In genomic region chr3:53219897-53220483, GRCh38 we compare ENCODE assay signal across 8 cellular contexts. TPM values are rescaled to one million over a fixed set of nuclear protein-coding genes. Genes with fewer than 3 reads are reported as not detected.
DNase-seq lines count a peak whose midpoint lies in the region; ATAC-seq and TF ChIP-seq lines count a peak whose summit lies in the region.

No MANE protein-coding gene starts in this region.

- no peaks in the 10 kb centered on the region for H3K79me2 ChIP-seq in OCI-LY7 (ENCODE audit: insufficient read depth, low read depth, low read length)

- intact Hi-C loops in OCI-LY7 (cut with micrococcal nuclease; ENCODE audit: unreplicated experiment), result loop anchor here (2.0 kb wide), 1 partner anchor 105 kb away; no protein-coding TSS in a partner anchor

- POLR2A ChIA-PET in OCI-LY7 (lab: Charles Lee), result interaction anchor here (0.9 to 1.2 kb wide), 2 partner anchors 27 to 90 kb away, joined by 3 read pairs; no protein-coding TSS in a partner anchor
- POLR2A ChIA-PET in naive thymus-derived CD8-positive, alpha-beta T cell (lab: Charles Lee), result no interaction called here

- peak; percentile 90 for DNase-seq in Ammon's horn (ENCODE audit: low spot score)
- DNase-seq in HS-27A (ENCODE audit: low read depth), result peak; percentile 46
- peak; percentile 78 for DNase-seq in OCI-LY7 (ENCODE audit: low spot score)
- peak; percentile 68 for DNase-seq in activated T-cell treated with anti-CD3 and anti-CD28 coated beads for 24 hours (ENCODE audit: low read depth)
- peak; percentile 82 to 90 for DNase-seq in erythroblast (lab: John Stamatoyannopoulos, UW)
- peak; percentile 47 to 84 (median 64) for DNase-seq in naive thymus-derived CD8-positive, alpha-beta T cell
- DNase-seq in stimulated activated naive B cell treated with anti-CD40 and anti-IgM and Interleukin-4, amounts not matched to agents 10 μg/mL and 1 μg/mL and 100 μg/mL, for 72 hours, result peak; percentile 59

- no TSS peak for BruUV-seq in OCI-LY7 (replicated peaks; lab: Mats Ljungman, UMichigan)

- no peaks in the 10 kb centered on the region for H3K9me3 ChIP-seq in OCI-LY7 (ENCODE audit: low read length)

- ATAC-seq in GM19324 (IDR thresholded peaks at IDR 0.05; ENCODE audit: low FRiP score, unreplicated experiment), result peak; percentile 45
- peak; percentile 88 to 93 for ATAC-seq in naive thymus-derived CD8-positive, alpha-beta T cell
- peak; percentile 82 to 88 for ATAC-seq in stimulated activated naive B cell treated with anti-CD40 and anti-IgM and Interleukin-4, amounts not matched to agents 10 μg/mL and 1 μg/mL and 100 μg/mL, for 72 hours (replicated peaks)

- peaks cover 71% of the 10 kb centered on the region for H3K36me3 ChIP-seq in OCI-LY7 (ENCODE audit: insufficient read depth, low read length)

- no peaks in the 10 kb centered on the region for H3K9me2 ChIP-seq in OCI-LY7 (ENCODE audit: insufficient read depth, low read length)

- no peak overlapping the region for H3K4me2 ChIP-seq in OCI-LY7 (ENCODE audit: low read length)

- H4K20me1 ChIP-seq in OCI-LY7 (ENCODE audit: insufficient read depth, low read length), result no peaks in the 10 kb centered on the region

- no peak for TF ChIP-seq POLR2A in erythroblast (IDR thresholded peaks at IDR 0.05; ENCODE audit: low read length)

- H3K9me3 Mint-ChIP-seq in naive thymus-derived CD8-positive, alpha-beta T cell, result no peaks in the 10 kb centered on the region
- no peaks in the 10 kb centered on the region for H3K9me3 Mint-ChIP-seq in stimulated activated naive B cell treated with anti-CD40 and anti-IgM and Interleukin-4, amounts not matched to agents 10 μg/mL and 1 μg/mL and 100 μg/mL, for 72 hours

- H3K27ac ChIP-seq in OCI-LY7 (ENCODE audit: low read depth, low read length, poor library complexity, severe bottlenecking), result no peak overlapping the region

- H2AFZ ChIP-seq in OCI-LY7 (ENCODE audit: low read length), result no peak overlapping the region

- no peak overlapping the region for H3K4me3 Mint-ChIP-seq in naive thymus-derived CD8-positive, alpha-beta T cell
- H3K4me3 Mint-ChIP-seq in stimulated activated naive B cell treated with anti-CD40 and anti-IgM and Interleukin-4, amounts not matched to agents 10 μg/mL and 1 μg/mL and 100 μg/mL, for 72 hours, result no peak overlapping the region

- peak; percentile 91 for TF ChIP-seq CTCF in OCI-LY7 (conservative IDR thresholded peaks at IDR 0.05; ENCODE audit: low read length)

- H3K4me1 ChIP-seq in OCI-LY7 (ENCODE audit: insufficient read depth, low read length, poor library complexity, severe bottlenecking), result peaks cover 11% of the 10 kb centered on the region

- H3K27ac Mint-ChIP-seq in naive thymus-derived CD8-positive, alpha-beta T cell, result peak overlapping the region in 2 of 10 donors; percentile 37 to 71
- H3K27ac Mint-ChIP-seq in stimulated activated naive B cell treated with anti-CD40 and anti-IgM and Interleukin-4, amounts not matched to agents 10 μg/mL and 1 μg/mL and 100 μg/mL, for 72 hours, result peak overlapping the region; percentile 71

- H3K4me1 Mint-ChIP-seq in naive thymus-derived CD8-positive, alpha-beta T cell, result peaks cover 0 to 4% (median 3%) of the 10 kb centered on the region in 4 donors
- peaks cover 4 to 10% of the 10 kb centered on the region in 2 donors for H3K4me1 Mint-ChIP-seq in stimulated activated naive B cell treated with anti-CD40 and anti-IgM and Interleukin-4, amounts not matched to agents 10 μg/mL and 1 μg/mL and 100 μg/mL, for 72 hours

- H3K4me3 ChIP-seq in OCI-LY7 (ENCODE audit: low read depth, low read length, poor library complexity, severe bottlenecking), result no peak overlapping the region

- peaks cover 0 to 2% (median 0%) of the 10 kb centered on the region in 5 donors for H3K27me3 Mint-ChIP-seq in naive thymus-derived CD8-positive, alpha-beta T cell
- no peaks in the 10 kb centered on the region for H3K27me3 Mint-ChIP-seq in stimulated activated naive B cell treated with anti-CD40 and anti-IgM and Interleukin-4, amounts not matched to agents 10 μg/mL and 1 μg/mL and 100 μg/mL, for 72 hours

- peaks cover 0 to 9% (median 7%) of the 10 kb centered on the region in 3 donors for H3K36me3 Mint-ChIP-seq in naive thymus-derived CD8-positive, alpha-beta T cell
- peaks cover 23 to 40% of the 10 kb centered on the region in 2 donors for H3K36me3 Mint-ChIP-seq in stimulated activated naive B cell treated with anti-CD40 and anti-IgM and Interleukin-4, amounts not matched to agents 10 μg/mL and 1 μg/mL and 100 μg/mL, for 72 hours

- CTCF ChIA-PET in OCI-LY7 (lab: Charles Lee; ENCODE audit: unreplicated experiment), result no interaction called here

RNA-seq across cellular contexts. Expression of gene TKT, which starts 35.8 kb away (rescaled TPM):
- total RNA-seq in OCI-LY7 (2014; rRNA removed; shearing (Covaris generic)), result 248 and 325 TPM in 2 replicates
- total RNA-seq in OCI-LY7 (2022), result 386 and 415 TPM in 2 replicates
- total RNA-seq in naive thymus-derived CD8-positive, alpha-beta T cell, result 10 to 100 TPM; 93.9 to 97.0 TPM
- polyA plus RNA-seq in naive thymus-derived CD8-positive, alpha-beta T cell, result 10 to 100 TPM; 51.1 to 73.1 (median 69.7) TPM

RNA-seq across cellular contexts. Expression of gene PRKCD, which starts 59.0 kb away (rescaled TPM):
- total RNA-seq in OCI-LY7 (2014; rRNA removed; shearing (Covaris generic)), result 9.5 and 13.3 TPM in 2 replicates
- 91.6 and 108 TPM in 2 replicates for total RNA-seq in OCI-LY7 (2022)
- 10 to 100 TPM; 11.0 to 11.8 TPM for total RNA-seq in naive thymus-derived CD8-positive, alpha-beta T cell
- 10 to 100 TPM in 2 of 3 donors, 1 to 10 TPM in 1; 5.5 to 12.2 (median 10.4) TPM for polyA plus RNA-seq in naive thymus-derived CD8-positive, alpha-beta T cell
